17 cellular contexts compared by ENCODE assay signal in genomic region chr1:2160691-2161320, GRCh38. TPM values are rescaled to one million over a fixed set of nuclear protein-coding genes. Genes with fewer than 3 reads are reported as not detected.
A peak's percentile ranks its signal among the peaks of the same experiment; 100 is the strongest.
DNase-seq lines count a peak whose midpoint lies in the region; ATAC-seq and TF ChIP-seq lines count a peak whose summit lies in the region.
"Had no signal": no experiment of that assay in that cellular context is flagged by ENCODE, and none has a peak within 500 bp of the region (broad histone marks: within the 10 kb centered on the region; RNA-seq: fewer than 3 reads in every experiment).

No MANE protein-coding gene starts in this region.

- CTCF ChIA-PET in Caco-2 (lab: Charles Lee) (no interaction called here), IMR-90 (lab: Yijun Ruan, JAX) (interaction anchor here (1.1 kb wide), 1 partner anchor 14 kb away, joined by 3 read pairs; no protein-coding TSS in a partner anchor)

- H2AK5ac ChIP-seq in IMR-90 (ENCODE audit: low read depth, low read length) = no peak overlapping the region

- peaks cover 25% of the 10 kb centered on the region for H3K36me3 Mint-ChIP-seq in Caco-2 (ENCODE audit: insufficient read depth, unreplicated experiment)

- no peak overlapping the region for H3K18ac ChIP-seq in IMR-90 (ENCODE audit: low read depth, low read length)

- dilution Hi-C loops in IMR-90 (cut with HindIII; ENCODE audit: low sequenced_read_pairs, unreplicated experiment) = no loop called here

- no peak overlapping the region for H2BK15ac ChIP-seq in IMR-90 (ENCODE audit: low read depth, low read length)

- H4K20me1 ChIP-seq in IMR-90 (ENCODE audit: insufficient read depth, low read length) = no peaks in the 10 kb centered on the region

- intact Hi-C loops in Caco-2 (cut with micrococcal nuclease; ENCODE audit: unreplicated experiment) = no loop called here
- intact Hi-C loops in IMR-90 (cut with micrococcal nuclease) = no loop called here
- intact Hi-C loops in head of caudate nucleus (cut with DNase I) = no loop called here

- no peaks in the 10 kb centered on the region for H3K79me1 ChIP-seq in IMR-90 (ENCODE audit: low read depth in 1 of 2, low read length in 2 of 2)

- peaks cover 2% of the 10 kb centered on the region for H3K36me3 ChIP-seq in Caco-2 (ENCODE audit: control insufficient read depth, insufficient read depth, low read length)
- H3K36me3 ChIP-seq in IMR-90 (ENCODE audit: control insufficient read depth, insufficient read depth, low read length) = no peaks in the 10 kb centered on the region
- no peaks in the 10 kb centered on the region for H3K36me3 ChIP-seq in neutrophil

- POLR2A ChIA-PET in Caco-2 (lab: Charles Lee) (no interaction called here), IMR-90 (lab: Charles Lee; ENCODE audit: unreplicated experiment) (no interaction called here)

- H3K14ac ChIP-seq in IMR-90 (replicated peaks; ENCODE audit: low read depth, low read length) = no peak overlapping the region

- no peaks in the 10 kb centered on the region for H3K9me1 ChIP-seq in IMR-90 (ENCODE audit: insufficient read depth, low read length)

- no peaks in the 10 kb centered on the region for H3K27me3 ChIP-seq in Caco-2 (replicated peaks; ENCODE audit: control insufficient read depth, insufficient read depth, low read length)
- H3K27me3 ChIP-seq in IMR-90 (ENCODE audit: control insufficient read depth, insufficient read depth, low read length) = peaks cover 14% of the 10 kb centered on the region
- no peaks in the 10 kb centered on the region for H3K27me3 ChIP-seq in neutrophil
- H3K27me3 ChIP-seq: Peyer's patch had no signal

- H3K9me3 ChIP-seq in Caco-2 (no peaks in the 10 kb centered on the region), IMR-90 (ENCODE audit: control insufficient read depth, insufficient read depth, low read length) (peaks cover 4% of the 10 kb centered on the region; the same call in 1 of the 2 replicates), neutrophil (no peaks in the 10 kb centered on the region)
- H3K9me3 ChIP-seq: Peyer's patch had no signal

- H4K8ac ChIP-seq in IMR-90 (ENCODE audit: low read depth in 2 of 2, low read length in 2 of 2) = no peak overlapping the region

- no peak overlapping the region for H3K27ac ChIP-seq in IMR-90 (ENCODE audit: insufficient read depth, low read length)
- peak overlapping the region; percentile 76 for H3K27ac ChIP-seq in neutrophil
- H3K27ac ChIP-seq: Peyer's patch had no signal

- no peak for TF ChIP-seq RAD21 in IMR-90 (IDR thresholded peaks at IDR 0.05; ENCODE audit: low read length)

- H2BK120ac ChIP-seq in IMR-90 (ENCODE audit: low read depth, low read length) = no peak overlapping the region

- 89% methylated on average over 14 of the region's 29 CpGs; no CpG with 5 or more reads in 1 of the 2 experiments for WGBS in IMR-90 (ENCODE audit: extremely low coverage in 2 of 2, insufficient read length in 1 of 2), 2 experiments

- no peak overlapping the region for H2BK20ac ChIP-seq in IMR-90 (ENCODE audit: low read depth, low read length)

- H3K4me3 ChIP-seq in Caco-2 (ENCODE audit: low read depth, low read length) (no peak overlapping the region), IMR-90 (ENCODE audit: insufficient read depth, low read depth, low read length) (no peak overlapping the region), neutrophil (ENCODE audit: low read depth in 1 of 2, low read length in 1 of 2) (no peak overlapping the region)
- H3K4me3 ChIP-seq: Peyer's patch had no signal

- H3K9me3 Mint-ChIP-seq in Caco-2 (ENCODE audit: unreplicated experiment) = no peaks in the 10 kb centered on the region

- no peak overlapping the region for H3K4me2 ChIP-seq in IMR-90 (ENCODE audit: low read depth, low read length)

- peak overlapping the region; percentile 14 for H2AFZ ChIP-seq in IMR-90 (replicated peaks; ENCODE audit: low read length, poor library complexity)

- no peak for ATAC-seq in IMR-90 (ENCODE audit: low read depth)
- ATAC-seq: HCT116 had no signal

- no peak overlapping the region for H3K23ac ChIP-seq in IMR-90 (ENCODE audit: low read depth, low read length)

- H3K4me1 ChIP-seq in Caco-2 (no peaks in the 10 kb centered on the region), IMR-90 (ENCODE audit: control insufficient read depth, insufficient read depth, low read length) (no peaks in the 10 kb centered on the region), neutrophil (ENCODE audit: control insufficient read depth in 1 of 2, insufficient read depth in 1 of 2, low read depth in 1 of 2, low read length in 1 of 2) (peaks cover 25 to 27% of the 10 kb centered on the region in 2 experiments)
- H3K4me1 ChIP-seq: Peyer's patch had no signal

- peak overlapping the region; percentile 16 for H3K4me3 Mint-ChIP-seq in Caco-2 (ENCODE audit: unreplicated experiment)

- H3K9ac ChIP-seq in IMR-90 (ENCODE audit: low read depth, low read length) = no peak overlapping the region

- BruUV-seq in Caco-2 (replicated peaks; lab: Mats Ljungman, UMichigan) (no TSS peak), IMR-90 (replicated peaks; lab: Mats Ljungman, UMichigan) (no TSS peak)

- H3K27ac Mint-ChIP-seq in Caco-2 (ENCODE audit: unreplicated experiment) = no peak overlapping the region

- in situ Hi-C loops in IMR-90 (cut with MboI; ENCODE audit: low sequenced_read_pairs) = no loop called here

- no peak overlapping the region for H2BK5ac ChIP-seq in IMR-90 (ENCODE audit: low read depth, low read length, poor library complexity, severe bottlenecking)

- no peak for TF ChIP-seq CTCF in Caco-2 (IDR thresholded peaks at IDR 0.05; ENCODE audit: insufficient read depth in 1 of 2, low read depth in 1 of 2, low read length in 1 of 2, severe bottlenecking in 1 of 2, unreplicated experiment in 1 of 2)
- TF ChIP-seq CTCF in IMR-90 (conservative IDR thresholded peaks at IDR 0.05; ENCODE audit: low read depth, low read length) = no peak
- TF ChIP-seq CTCF in neutrophil (IDR thresholded peaks at IDR 0.05) = no peak

- H2AK9ac ChIP-seq in IMR-90 (replicated peaks; ENCODE audit: low read depth, low read length, poor library complexity) = no peak overlapping the region

- H4K5ac ChIP-seq in IMR-90 (ENCODE audit: low read depth, low read length) = no peak overlapping the region

- H3K4me1 Mint-ChIP-seq in Caco-2 (ENCODE audit: low read depth, unreplicated experiment) = no peaks in the 10 kb centered on the region

- no peak overlapping the region for H3K4ac ChIP-seq in IMR-90 (ENCODE audit: low read depth, low read length)

- H3K27me3 Mint-ChIP-seq in Caco-2 (ENCODE audit: insufficient read depth, unreplicated experiment) = no peaks in the 10 kb centered on the region

- DNase-seq in Caco-2 (no peak), IMR-90 (no peak), head of caudate nucleus (peak; percentile 57 to 94 (median 82)), NAMALWA (ENCODE audit: low spot score) (no peak), KG1 (lab: John Stamatoyannopoulos, UW) (no peak), NCI-H345 (lab: John Stamatoyannopoulos, UW) (no peak)
- DNase-seq: C1 segment of cervical spinal cord, COR-L47, DMS53, KBM-7, NCI-H1417 treated with DMSO at 0.1 percent for 48 hours, NCI-H2029, NCI-H510A treated with DMSO at 0.1 percent for 48 hours, Peyer's patch, SHP77 treated with DMSO at 0.1 percent for 48 hours had no signal

- no peak overlapping the region for H3K56ac ChIP-seq in IMR-90 (ENCODE audit: extremely low read depth, insufficient read depth, low read length)

- H4K91ac ChIP-seq in IMR-90 (ENCODE audit: insufficient read depth, low read depth, low read length) = no peak overlapping the region

- no peak for TF ChIP-seq POLR2A in IMR-90 (IDR thresholded peaks at IDR 0.05; ENCODE audit: low read depth, low read length)

TF ChIP-seq in IMR-90, 13 proteins besides CTCF, POLR2A, EP300 and RAD21:
- TF ChIP-seq FOS (IDR thresholded peaks at IDR 0.05; ENCODE audit: low read depth, low read length) (no peak), BHLHE40 (IDR thresholded peaks at IDR 0.05; ENCODE audit: low read depth, low read length) (no peak), MAZ (IDR thresholded peaks at IDR 0.05; ENCODE audit: borderline replicate concordance, low read depth, low read length) (no peak), USF2 (IDR thresholded peaks at IDR 0.05; ENCODE audit: low read depth, low read length) (no peak), RCOR1 (IDR thresholded peaks at IDR 0.05; ENCODE audit: insufficient replicate concordance, low read length) (no peak), CEBPB (IDR thresholded peaks at IDR 0.05; ENCODE audit: low read depth, low read length) (no peak), RFX5 (IDR thresholded peaks at IDR 0.05; ENCODE audit: low read depth, low read length) (no peak), CHD1 (IDR thresholded peaks at IDR 0.05; ENCODE audit: low read depth, low read length) (no peak), ELK1 (IDR thresholded peaks at IDR 0.05; ENCODE audit: borderline replicate concordance, low read depth, low read length) (no peak), SMC3 (IDR thresholded peaks at IDR 0.05; ENCODE audit: low read depth, low read length) (no peak), MXI1 (IDR thresholded peaks at IDR 0.05; ENCODE audit: borderline replicate concordance, low read depth, low read length) (no peak), NFE2L2 (IDR thresholded peaks at IDR 0.05; ENCODE audit: low read depth, low read length) (no peak), MAFK (IDR thresholded peaks at IDR 0.05; ENCODE audit: low read depth, low read length) (no peak)

RNA-seq across cellular contexts. Expression of gene FAAP20, which starts 33.8 kb away (rescaled TPM):
- total RNA-seq in Caco-2 (2022) (62.5 and 72.4 TPM in 2 replicates), IMR-90 (2012; rRNA removed) (6.5 and 7.5 TPM in 2 replicates)
- 31.5 and 36.8 TPM in 2 replicates for polyA plus RNA-seq in IMR-90 (2012; rRNA removed)
- polyA plus RNA-seq in IMR-90 (2012; cell fraction: cytosol; rRNA removed) = 58.8 and 75.0 TPM in 2 replicates
- 59.9 and 123 TPM in 2 replicates for polyA plus RNA-seq in IMR-90 (2012; cell fraction: nucleus; rRNA removed; ENCODE audit: low replicate concordance)

Comparison
In these comparisons a context has a peak if more than half of its experiments do, and no peak if none do; other contexts are left out.
1. DNase-seq: peak in head of caudate nucleus (42 of 42); none in Caco-2 (0 of 2), IMR-90 (single experiment), NAMALWA (single experiment), KG1 (single experiment) and NCI-H345 (single experiment).